In genomic region chr3:38000965-38001455, GRCh38 we compare ENCODE assay signal across 24 cellular contexts. TPM values are rescaled to one million over a fixed set of nuclear protein-coding genes. Genes with fewer than 3 reads are reported as not detected.
A peak's percentile ranks its signal among the peaks of the same experiment; 100 is the strongest.
DNase-seq lines count a peak whose midpoint lies in the region; ATAC-seq, FAIRE-seq and TF ChIP-seq lines count a peak whose summit lies in the region.
"Had no signal": no experiment of that assay in that cellular context is flagged by ENCODE, and none has a peak within 500 bp of the region (broad histone marks: within the 10 kb centered on the region; RNA-seq: fewer than 3 reads in every experiment).

No MANE protein-coding gene starts in this region.

- no peaks in the 10 kb centered on the region for H3K9me3 ChIP-seq in T-helper 17 cell (ENCODE audit: control insufficient read depth, low read length, poor library complexity, severe bottlenecking)
- no peaks in the 10 kb centered on the region for H3K9me3 ChIP-seq in kidney (ENCODE audit: control insufficient read depth in 1 of 2, low read length in 2 of 2)
- H3K9me3 ChIP-seq in sigmoid colon, result no peaks in the 10 kb centered on the region
- H3K9me3 ChIP-seq: Caco-2, transverse colon had no signal

- H3K27ac Mint-ChIP-seq in T-helper 17 cell, result peak overlapping the region; percentile 92
- H3K27ac Mint-ChIP-seq: activated T-helper 1 cell treated with anti-CD3 and anti-CD28 coated beads, Interleukin-12 subunit alpha, Interleukin-12 subunit beta, Interleukin-2, Interleukin-4 antibody, amounts not matched to agents 30 ng/mL and 10 ng/mL and 1 ng/mL, durations not matched to agents 14 hours and 24 hours and 36 hours; IgD-negative memory B cell had no signal

- DNase-seq in activated CD4-positive, CD25-positive, alpha-beta regulatory T cell treated with anti-CD3 and anti-CD28 coated beads, Interleukin-2, amount 50 U/mL, for 72 hours, result peak; percentile 17
- DNase-seq in T-helper 17 cell (no peak), kidney (peak; percentile 60), sigmoid colon (peak; percentile 64), NCI-H187 treated with DMSO at 0.1 percent for 48 hours (lab: John Stamatoyannopoulos, UW) (no peak), HPDE6-E6E7 (ENCODE audit: extremely low spot score) (no peak)
- DNase-seq: 8988T; activated CD8-positive, alpha-beta memory T cell treated with anti-CD3 and anti-CD28 coated beads for 24 hours; EL; foreskin fibroblast; NCI-H1417; NK-92 treated with Interleukin-12 subunit alpha and Interleukin-12 subunit beta, amount 100 ng/mL, for 24 hours; stimulated activated naive CD4-positive, alpha-beta T cell had no signal

- no peak for TF ChIP-seq EP300 in sigmoid colon (IDR thresholded peaks at IDR 0.05)

- no peak for TF ChIP-seq POLR2A in sigmoid colon (IDR thresholded peaks at IDR 0.05)

- H3K27me3 Mint-ChIP-seq in T-helper 17 cell, result no peaks in the 10 kb centered on the region
- H3K27me3 Mint-ChIP-seq: IgD-negative memory B cell had no signal

- H3K36me3 Mint-ChIP-seq in T-helper 17 cell (ENCODE audit: low read depth), result peaks cover 2% of the 10 kb centered on the region

- no peak overlapping the region for H3K4me3 Mint-ChIP-seq in T-helper 17 cell
- H3K4me3 Mint-ChIP-seq: activated T-helper 1 cell treated with anti-CD3 and anti-CD28 coated beads, Interleukin-12 subunit alpha, Interleukin-12 subunit beta, Interleukin-2, Interleukin-4 antibody, amounts not matched to agents 30 ng/mL and 10 ng/mL and 1 ng/mL, durations not matched to agents 14 hours and 24 hours and 36 hours had no signal

- TF ChIP-seq CTCF in kidney (IDR thresholded peaks at IDR 0.05; ENCODE audit: borderline replicate concordance, extremely low read depth, insufficient read depth) (no peak), sigmoid colon (IDR thresholded peaks at IDR 0.05) (no peak)

- peaks cover 7 to 27% of the 10 kb centered on the region in 2 donors for H3K4me1 ChIP-seq in kidney (ENCODE audit: control insufficient read depth in 1 of 2, insufficient read depth in 1 of 2, low read depth in 1 of 2, low read length in 2 of 2)
- H3K4me1 ChIP-seq in sigmoid colon, result peaks cover 0 to 35% (median 18%) of the 10 kb centered on the region in 4 donors

- H3K36me3 ChIP-seq in kidney (ENCODE audit: control insufficient read depth in 1 of 2, insufficient read depth in 2 of 2, low read length in 2 of 2) (peaks cover 0 to 3% of the 10 kb centered on the region in 2 donors), sigmoid colon (peaks cover 0 to 18% (median under 1%) of the 10 kb centered on the region in 4 donors)
- H3K36me3 ChIP-seq: cardiac muscle cell had no signal

- H3K4me3 ChIP-seq in kidney (ENCODE audit: low read length in 2 of 2) (no peak overlapping the region), sigmoid colon (no peak overlapping the region)
- H3K4me3 ChIP-seq: cardiac muscle cell, lung, transverse colon had no signal

- FAIRE-seq in kidney (lab: Jason Lieb, UNC), result no peak

- intact Hi-C loops in kidney (cut with DNase I) (no loop called here), sigmoid colon (cut with DNase I) (no loop called here)

- H3K9ac ChIP-seq in kidney (ENCODE audit: low read length in 2 of 2), result no peak overlapping the region

- WGBS in sigmoid colon, 2 donors, result 96 to 98% methylated on average over 6 of the region's 6 CpGs

- peaks cover 40% of the 10 kb centered on the region for H3K4me1 Mint-ChIP-seq in T-helper 17 cell

- no peaks in the 10 kb centered on the region for H3K27me3 ChIP-seq in sigmoid colon
- H3K27me3 ChIP-seq: cardiac muscle cell, transverse colon had no signal

- ATAC-seq in activated CD4-positive, CD25-positive, alpha-beta regulatory T cell treated with anti-CD3 and anti-CD28 coated beads, Interleukin-2, amount 50 U/mL, for 24 hours, result no peak
- ATAC-seq in T-helper 17 cell (no peak), HG03521 (IDR thresholded peaks at IDR 0.05; ENCODE audit: unreplicated experiment) (no peak)
- ATAC-seq: Panc1 had no signal

- H3K27ac ChIP-seq in kidney (ENCODE audit: low read depth in 2 of 2, low read length in 2 of 2) (no peak overlapping the region), sigmoid colon (no peak overlapping the region)
- H3K27ac ChIP-seq: cardiac muscle cell, HL-60, transverse colon had no signal

RNA-seq across cellular contexts. Expression of gene VILL, which starts 10.4 kb away (rescaled TPM):
- 10 to 100 TPM; 21.6 to 30.1 TPM for total RNA-seq in T-helper 17 cell
- total RNA-seq in kidney, result 7.6 TPM
- 7.4 TPM for polyA plus RNA-seq in kidney (ENCODE audit: insufficient read depth, low read depth, low replicate concordance)
- total RNA-seq in sigmoid colon, result 1 to 10 TPM; 5.3 to 8.3 (median 6.6) TPM
- 100 to 1,000 TPM in 1 of 3 donors, 10 to 100 TPM in 2; 81.7 to 175 (median 97.0) TPM for polyA plus RNA-seq in sigmoid colon

RNA-seq across cellular contexts. Expression of gene PLCD1, which starts 28.4 kb away (rescaled TPM):
- total RNA-seq in T-helper 17 cell, result 10 to 100 TPM; 61.8 to 67.1 TPM
- 50.0 TPM for total RNA-seq in kidney
- polyA plus RNA-seq in kidney (ENCODE audit: insufficient read depth, low read depth, low replicate concordance), result 39.1 TPM
- total RNA-seq in sigmoid colon, result 10 to 100 TPM; 10.3 to 22.7 (median 14.2) TPM
- polyA plus RNA-seq in sigmoid colon, result 100 to 1,000 TPM in 1 of 3 donors, 10 to 100 TPM in 2; 29.0 to 139 (median 85.9) TPM

RNA-seq across cellular contexts. Expression of gene DLEC1, which starts 38.0 kb away (rescaled TPM):
- total RNA-seq in T-helper 17 cell (10 to 100 TPM in 1 of 2 donors, 1 to 10 TPM in 1; 8.6 to 16.3 TPM), kidney (3.3 TPM), sigmoid colon (under 1 TPM; 0.16 to 0.41 (median 0.32) TPM)
- polyA plus RNA-seq in kidney (ENCODE audit: insufficient read depth, low read depth, low replicate concordance) (0.52 TPM), sigmoid colon (under 1 TPM; 0.42 to 0.60 (median 0.46) TPM)
- total RNA-seq: epithelial cell of proximal tubule had no signal
- polyA plus RNA-seq: cardiac muscle cell had no signal

Comparison
In these comparisons a context has a peak if more than half of its experiments do, and no peak if none do; other contexts are left out.
1. DNase-seq: peak in activated CD4-positive, CD25-positive, alpha-beta regulatory T cell treated with anti-CD3 and anti-CD28 coated beads, Interleukin-2, amount 50 U/mL, for 72 hours (single experiment), kidney (single experiment) and sigmoid colon (single experiment); none in T-helper 17 cell (0 of 3), NCI-H187 treated with DMSO at 0.1 percent for 48 hours (single experiment) and HPDE6-E6E7 (single experiment).